1 cellular context compared by ENCODE assay signal in the genomic region with DNA sequence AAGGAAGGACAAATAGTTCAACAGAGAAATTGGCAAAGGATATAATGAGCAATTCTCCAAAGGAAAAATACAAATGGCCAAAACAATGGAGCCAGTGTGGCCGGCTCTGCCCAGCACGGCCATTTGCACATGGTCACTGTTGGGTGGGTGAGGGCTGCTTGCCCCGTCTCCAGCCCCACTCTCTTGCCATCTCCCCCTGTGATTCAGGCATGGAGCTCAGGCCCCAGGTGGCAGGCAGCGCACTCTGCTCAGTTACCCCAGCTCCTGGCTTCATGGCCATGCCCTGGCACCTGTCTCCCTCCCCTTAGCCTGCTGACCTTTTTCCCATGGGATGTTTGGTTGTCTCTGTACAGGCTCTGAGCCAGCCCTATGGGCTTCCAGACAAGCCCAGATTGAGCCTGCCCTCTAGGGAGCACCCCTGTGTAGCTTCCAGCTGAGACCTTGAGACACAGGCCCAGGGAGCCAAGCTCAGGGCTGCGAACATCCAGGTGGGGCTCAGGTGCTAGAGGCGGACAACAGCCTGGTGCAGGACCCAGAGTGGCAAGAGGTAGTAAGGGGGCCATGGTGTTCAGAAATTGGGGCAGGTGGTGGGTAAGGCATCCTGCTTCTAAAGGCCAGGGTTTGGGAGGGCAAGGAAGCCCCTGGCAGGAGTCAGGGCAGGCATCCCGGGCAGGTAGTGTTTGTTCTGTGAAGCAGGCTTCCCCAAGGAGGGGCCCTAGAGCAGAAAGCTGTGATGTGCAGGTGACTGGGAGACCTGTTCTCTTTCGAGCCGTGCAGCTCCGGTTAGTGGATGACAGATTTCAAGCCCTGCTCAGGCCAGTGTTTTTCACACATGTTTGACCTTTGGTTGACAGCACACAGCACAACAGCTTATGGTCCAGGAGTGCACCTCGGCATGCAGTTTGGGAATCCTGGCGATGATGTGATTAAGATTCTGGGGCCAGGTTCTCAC.
A peak's percentile ranks its signal among the peaks of the same experiment; 100 is the strongest.
TF ChIP-seq lines count a peak whose summit lies in the region.

No MANE protein-coding gene starts in this region.

TF ChIP-seq in HepG2, 621 proteins besides CTCF, POLR2A, EP300 and RAD21 (continued from another document and continues in another):
- TF ChIP-seq ARID5B (CRISPR knock-in tag; IDR thresholded peaks at IDR 0.05) (no peak), HNF4G (IDR thresholded peaks at IDR 0.05; ENCODE audit: borderline replicate concordance, low read depth, low read length) (peak; percentile 52; the same call in 1 of the 2 replicates), HNF4G (CRISPR knock-in tag; IDR thresholded peaks at IDR 0.05; ENCODE audit: borderline replicate concordance, low read depth) (no peak), ZNF407 (CRISPR knock-in tag; IDR thresholded peaks at IDR 0.05; ENCODE audit: not compliant biosample characterization) (peak; percentile 85), REXO4 (CRISPR knock-in tag; IDR thresholded peaks at IDR 0.05; ENCODE audit: borderline replicate concordance) (no peak), ZFX (CRISPR knock-in tag; IDR thresholded peaks at IDR 0.05; ENCODE audit: low read depth) (peak; percentile 32; the same call in 1 of the 2 replicates), KDM3A (CRISPR knock-in tag; IDR thresholded peaks at IDR 0.05; ENCODE audit: low read depth) (no peak), ZNF282 (IDR thresholded peaks at IDR 0.05; ENCODE audit: partially characterized antibody) (no peak), KDM5B (CRISPR knock-in tag; IDR thresholded peaks at IDR 0.05; ENCODE audit: borderline replicate concordance) (no peak), GATA4 (IDR thresholded peaks at IDR 0.05; ENCODE audit: borderline replicate concordance, low read depth) (no peak), DR1 (CRISPR knock-in tag; IDR thresholded peaks at IDR 0.05) (no peak), DRAP1 (CRISPR knock-in tag; IDR thresholded peaks at IDR 0.05) (no peak), RARA (CRISPR knock-in tag; IDR thresholded peaks at IDR 0.05) (no peak), ZNF703 (CRISPR knock-in tag; IDR thresholded peaks at IDR 0.05; ENCODE audit: borderline replicate concordance) (no peak), ZFP37 (CRISPR knock-in tag; IDR thresholded peaks at IDR 0.05; ENCODE audit: borderline replicate concordance) (no peak), ZNF788 (CRISPR knock-in tag; IDR thresholded peaks at IDR 0.05; ENCODE audit: borderline replicate concordance) (peak; percentile 33; the same call in 1 of the 2 replicates), HIC2 (CRISPR knock-in tag; IDR thresholded peaks at IDR 0.05; ENCODE audit: low read depth) (peak; percentile 23; the same call in 1 of the 2 replicates), NR2F6 (IDR thresholded peaks at IDR 0.05) (no peak), NR2F6 (CRISPR knock-in tag; IDR thresholded peaks at IDR 0.05) (0 out of 2 replicates have a peak, but pooled peaks have one; percentile 5), PATZ1 (CRISPR knock-in tag; IDR thresholded peaks at IDR 0.05) (no peak), ZNF484 (CRISPR knock-in tag; IDR thresholded peaks at IDR 0.05; ENCODE audit: borderline replicate concordance, low read depth) (no peak), MAFK (conservative IDR thresholded peaks at IDR 0.05 in 1 of 2, IDR thresholded peaks at IDR 0.05 in 1 of 2; ENCODE audit: low read length in 2 of 2) (no peak)
- TF ChIP-seq, protein P1, sequence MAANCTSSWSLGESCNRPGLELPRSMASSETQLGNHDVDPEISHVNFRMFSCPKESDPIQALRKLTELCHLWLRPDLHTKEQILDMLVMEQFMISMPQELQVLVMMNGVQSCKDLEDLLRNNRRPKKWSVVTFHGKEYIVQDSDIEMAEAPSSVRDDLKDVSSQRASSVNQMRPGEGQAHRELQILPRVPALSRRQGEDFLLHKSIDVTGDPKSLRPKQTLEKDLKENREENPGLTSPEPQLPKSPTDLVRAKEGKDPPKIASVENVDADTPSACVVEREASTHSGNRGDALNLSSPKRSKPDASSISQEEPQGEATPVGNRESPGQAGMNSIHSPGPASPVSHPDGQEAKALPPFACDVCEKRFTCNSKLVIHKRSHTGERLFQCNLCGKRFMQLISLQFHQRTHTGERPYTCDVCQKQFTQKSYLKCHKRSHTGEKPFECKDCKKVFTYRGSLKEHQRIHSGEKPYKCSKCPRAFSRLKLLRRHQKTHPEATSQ (CRISPR knock-in tag; IDR thresholded peaks at IDR 0.05; ENCODE audit: borderline replicate concordance) = no peak
- TF ChIP-seq, protein P2, sequence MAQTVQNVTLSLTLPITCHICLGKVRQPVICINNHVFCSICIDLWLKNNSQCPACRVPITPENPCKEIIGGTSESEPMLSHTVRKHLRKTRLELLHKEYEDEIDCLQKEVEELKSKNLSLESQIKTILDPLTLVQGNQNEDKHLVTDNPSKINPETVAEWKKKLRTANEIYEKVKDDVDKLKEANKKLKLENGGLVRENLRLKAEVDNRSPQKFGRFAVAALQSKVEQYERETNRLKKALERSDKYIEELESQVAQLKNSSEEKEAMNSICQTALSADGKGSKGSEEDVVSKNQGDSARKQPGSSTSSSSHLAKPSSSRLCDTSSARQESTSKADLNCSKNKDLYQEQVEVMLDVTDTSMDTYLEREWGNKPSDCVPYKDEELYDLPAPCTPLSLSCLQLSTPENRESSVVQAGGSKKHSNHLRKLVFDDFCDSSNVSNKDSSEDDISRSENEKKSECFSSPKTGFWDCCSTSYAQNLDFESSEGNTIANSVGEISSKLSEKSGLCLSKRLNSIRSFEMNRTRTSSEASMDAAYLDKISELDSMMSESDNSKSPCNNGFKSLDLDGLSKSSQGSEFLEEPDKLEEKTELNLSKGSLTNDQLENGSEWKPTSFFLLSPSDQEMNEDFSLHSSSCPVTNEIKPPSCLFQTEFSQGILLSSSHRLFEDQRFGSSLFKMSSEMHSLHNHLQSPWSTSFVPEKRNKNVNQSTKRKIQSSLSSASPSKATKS (CRISPR knock-in tag; IDR thresholded peaks at IDR 0.05) = no peak
- TF ChIP-seq, protein P3, sequence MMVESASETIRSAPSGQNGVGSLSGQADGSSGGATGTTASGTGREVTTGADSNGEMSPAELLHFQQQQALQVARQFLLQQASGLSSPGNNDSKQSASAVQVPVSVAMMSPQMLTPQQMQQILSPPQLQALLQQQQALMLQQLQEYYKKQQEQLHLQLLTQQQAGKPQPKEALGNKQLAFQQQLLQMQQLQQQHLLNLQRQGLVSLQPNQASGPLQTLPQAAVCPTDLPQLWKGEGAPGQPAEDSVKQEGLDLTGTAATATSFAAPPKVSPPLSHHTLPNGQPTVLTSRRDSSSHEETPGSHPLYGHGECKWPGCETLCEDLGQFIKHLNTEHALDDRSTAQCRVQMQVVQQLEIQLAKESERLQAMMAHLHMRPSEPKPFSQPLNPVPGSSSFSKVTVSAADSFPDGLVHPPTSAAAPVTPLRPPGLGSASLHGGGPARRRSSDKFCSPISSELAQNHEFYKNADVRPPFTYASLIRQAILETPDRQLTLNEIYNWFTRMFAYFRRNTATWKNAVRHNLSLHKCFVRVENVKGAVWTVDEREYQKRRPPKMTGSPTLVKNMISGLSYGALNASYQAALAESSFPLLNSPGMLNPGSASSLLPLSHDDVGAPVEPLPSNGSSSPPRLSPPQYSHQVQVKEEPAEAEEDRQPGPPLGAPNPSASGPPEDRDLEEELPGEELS (CRISPR knock-in tag; IDR thresholded peaks at IDR 0.05) = no peak
